In genomic region chr17:38351412-38352222, GRCh38 we compare ENCODE assay signal across 8 cellular contexts. TPM values are rescaled to one million over a fixed set of nuclear protein-coding genes. Genes with fewer than 3 reads are reported as not detected.
DNase-seq lines count a peak whose midpoint lies in the region; ATAC-seq and TF ChIP-seq lines count a peak whose summit lies in the region.

TSS of gene SOCS7 (plus strand) at chr17:38351844. CDS start at chr17:38352053, 209 bp downstream.

- H3K14ac ChIP-seq in H9 (ENCODE audit: insufficient read depth, low read length) = peak within 1 kb of the TSS; percentile 45

- peaks cover 2% of the 10 kb centered on the region for H3K36me3 ChIP-seq in MG63
- H3K36me3 ChIP-seq in neural progenitor cell = no peaks in the 10 kb centered on the region
- H3K36me3 ChIP-seq in stomach smooth muscle (ENCODE audit: control insufficient read depth in 2 of 2, insufficient read depth in 2 of 2, low read length in 2 of 2) = no peaks in the 10 kb centered on the region

- DNase-seq in ELR (ENCODE audit: low read depth) (peak; percentile 93), H9 (peak; percentile 94), MG63 (peak; percentile 96), SHP77 (lab: John Stamatoyannopoulos, UW) (peak; percentile 81 to 92), activated gamma-delta T cell (lab: John Stamatoyannopoulos, UW) (peak; percentile 86), foreskin keratinocyte (peak; percentile 43 to 73), neural progenitor cell (ENCODE audit: low spot score) (peak; percentile 96)

- H3K9ac ChIP-seq in H9 (ENCODE audit: extremely low read depth, insufficient read length, low read length) (peak within 1 kb of the TSS; percentile 47), neural progenitor cell (peak within 1 kb of the TSS; percentile 78), stomach smooth muscle (ENCODE audit: low read length in 2 of 2) (peak within 1 kb of the TSS; percentile 60 to 87)

- no peak within 1 kb of the TSS for H3T11ph ChIP-seq in H9 (ENCODE audit: low read length)

- no peak within 1 kb of the TSS for H2BK15ac ChIP-seq in H9 (ENCODE audit: low read depth, low read length)

- H3K4me3 ChIP-seq in MG63 (peak within 1 kb of the TSS; percentile 53), neural progenitor cell (peak within 1 kb of the TSS; percentile 88), stomach smooth muscle (ENCODE audit: low read length in 2 of 2) (peak within 1 kb of the TSS; percentile 78 to 85)

- peak; percentile 85 for ATAC-seq in foreskin keratinocyte

- H2BK12ac ChIP-seq in H9 (ENCODE audit: insufficient read length, low read depth, low read length) = no peak within 1 kb of the TSS

- H2BK120ac ChIP-seq in H9 (ENCODE audit: low read depth, low read length, poor library complexity, severe bottlenecking) = no peak within 1 kb of the TSS

- H3K23ac ChIP-seq in H9 (ENCODE audit: insufficient read length, low read depth, low read length) = no peak within 1 kb of the TSS

- no peak within 1 kb of the TSS for H2AK5ac ChIP-seq in H9 (ENCODE audit: insufficient read length, low read length)

- H3K27ac ChIP-seq in H9 (ENCODE audit: insufficient read length, low read depth, low read length) = no peak within 1 kb of the TSS
- peak within 1 kb of the TSS; percentile 55 for H3K27ac ChIP-seq in foreskin keratinocyte
- H3K27ac ChIP-seq in neural progenitor cell = peak within 1 kb of the TSS; percentile 1
- peak within 1 kb of the TSS; percentile 91 for H3K27ac ChIP-seq in stomach smooth muscle (ENCODE audit: low read length)

- no peak within 1 kb of the TSS for H3K4ac ChIP-seq in H9 (ENCODE audit: low read depth, low read length)

- peaks cover 29% of the 10 kb centered on the region for H3F3A ChIP-seq in neural progenitor cell (ENCODE audit: low read depth)

- H2BK20ac ChIP-seq in H9 (ENCODE audit: low read depth, low read length, poor library complexity, severe bottlenecking) = no peak within 1 kb of the TSS

- H3K4me1 Mint-ChIP-seq in H9 (peaks cover 38 to 48% of the 10 kb centered on the region in 2 experiments), neural progenitor cell (peaks cover 47% of the 10 kb centered on the region)

- no peak within 1 kb of the TSS for H4K91ac ChIP-seq in H9 (ENCODE audit: insufficient read length, low read depth, low read length)

- H3K4me3 Mint-ChIP-seq in H9 (peak within 1 kb of the TSS; percentile 72 to 90), neural progenitor cell (peak within 1 kb of the TSS; percentile 90)

- no peaks in the 10 kb centered on the region for H4K20me1 ChIP-seq in H9 (ENCODE audit: control insufficient read depth, insufficient read depth, insufficient read length)
- peaks cover 41% of the 10 kb centered on the region for H4K20me1 ChIP-seq in neural progenitor cell (ENCODE audit: low read depth)

- peak within 1 kb of the TSS; percentile 76 to 86 (median 86); a peak in 6 of 7 replicates for H3K27ac Mint-ChIP-seq in H9
- peak within 1 kb of the TSS; percentile 87 for H3K27ac Mint-ChIP-seq in neural progenitor cell

- peaks cover 3% of the 10 kb centered on the region for H3K79me1 ChIP-seq in H9 (ENCODE audit: insufficient read depth, low read depth, low read length, poor library complexity, severe bottlenecking)

- H3K9me3 Mint-ChIP-seq in H9 (no peaks in the 10 kb centered on the region), neural progenitor cell (no peaks in the 10 kb centered on the region)

- peaks cover 7% of the 10 kb centered on the region; the same call in 1 of the 2 replicates for H3K79me2 ChIP-seq in H9 (ENCODE audit: insufficient read depth, low read length)
- peaks cover 46% of the 10 kb centered on the region for H3K79me2 ChIP-seq in neural progenitor cell (ENCODE audit: low read depth)

- H3K9me3 ChIP-seq in H9 (ENCODE audit: control insufficient read depth, low read depth, low read length) (no peaks in the 10 kb centered on the region), MG63 (no peaks in the 10 kb centered on the region), neural progenitor cell (ENCODE audit: low read depth) (no peaks in the 10 kb centered on the region), stomach smooth muscle (ENCODE audit: control insufficient read depth in 2 of 2, low read length in 2 of 2) (no peaks in the 10 kb centered on the region)

- H3K4me2 ChIP-seq in H9 (ENCODE audit: insufficient read depth, insufficient read length, low read length) (peak within 1 kb of the TSS; percentile 81), neural progenitor cell (peak within 1 kb of the TSS; percentile 95)

- H3K4me1 ChIP-seq in H9 (ENCODE audit: insufficient read depth, low read length) = peaks cover 7% of the 10 kb centered on the region; the same call in 1 of the 2 replicates
- H3K4me1 ChIP-seq in foreskin keratinocyte = peaks cover 7% of the 10 kb centered on the region
- peaks cover 31% of the 10 kb centered on the region for H3K4me1 ChIP-seq in neural progenitor cell
- peaks cover 16% of the 10 kb centered on the region for H3K4me1 ChIP-seq in stomach smooth muscle (ENCODE audit: control insufficient read depth, insufficient read depth, low read length)

- H4K5ac ChIP-seq in H9 (ENCODE audit: insufficient read length, low read depth, low read length) = no peak within 1 kb of the TSS

- H2AFZ ChIP-seq in H9 (ENCODE audit: low read length) (no peak within 1 kb of the TSS), neural progenitor cell (replicated peaks) (peak within 1 kb of the TSS; percentile 93)

- H2BK5ac ChIP-seq in H9 (ENCODE audit: insufficient read length, low read length) = no peak within 1 kb of the TSS

- peak within 1 kb of the TSS; percentile 43 for H3K18ac ChIP-seq in H9 (ENCODE audit: insufficient read length, low read depth, low read length)

- H3K36me3 Mint-ChIP-seq in H9 (ENCODE audit: insufficient read depth in 1 of 3, low read depth in 3 of 3) (no peaks in the 10 kb centered on the region; a peak in 1 of 7 replicates), neural progenitor cell (peaks cover 3% of the 10 kb centered on the region)

- no CpG with 5 or more reads among the region's 84 CpGs for WGBS in H9 (ENCODE audit: extremely low coverage, insufficient read length, low lambda C conversion rate)

- no peak within 1 kb of the TSS for H4K8ac ChIP-seq in H9 (replicated peaks; ENCODE audit: insufficient read length, low read depth, low read length)

- H3K23me2 ChIP-seq in H9 (ENCODE audit: insufficient read length, low read depth, low read length, poor library complexity, severe bottlenecking) = peaks cover 8% of the 10 kb centered on the region

- no peaks in the 10 kb centered on the region for H3K27me3 ChIP-seq in H9 (ENCODE audit: insufficient read depth, low read length)
- H3K27me3 ChIP-seq in MG63 = no peaks in the 10 kb centered on the region
- no peaks in the 10 kb centered on the region for H3K27me3 ChIP-seq in foreskin keratinocyte
- no peaks in the 10 kb centered on the region for H3K27me3 ChIP-seq in neural progenitor cell
- H3K27me3 ChIP-seq in stomach smooth muscle (ENCODE audit: control insufficient read depth in 1 of 2, insufficient read depth in 2 of 2, low read length in 2 of 2) = no peaks in the 10 kb centered on the region

- H3K27me3 Mint-ChIP-seq in H9 (ENCODE audit: low read depth) (no peaks in the 10 kb centered on the region), neural progenitor cell (ENCODE audit: insufficient read depth, low read depth) (no peaks in the 10 kb centered on the region)

- no peak for TF ChIP-seq CTCF in H9 (conservative IDR thresholded peaks at IDR 0.05)
- no peak for TF ChIP-seq CTCF in foreskin keratinocyte (conservative IDR thresholded peaks at IDR 0.05)
- TF ChIP-seq CTCF in neural progenitor cell (IDR thresholded peaks at IDR 0.05) = no peak

- H3K56ac ChIP-seq in H9 (ENCODE audit: insufficient read length, low read depth, low read length) = no peak within 1 kb of the TSS

RNA-seq across cellular contexts. Expression of gene SOCS7, which starts in this region (rescaled TPM):
- total RNA-seq in H9 (2021) = 28.7 and 31.0 TPM in 2 replicates
- 13.6 and 17.4 TPM in 2 replicates for total RNA-seq in MG63 (2014; rRNA removed; shearing (Covaris generic); ENCODE audit: low replicate concordance)
- 13.5 and 16.7 TPM in 2 replicates for total RNA-seq in foreskin keratinocyte
- polyA plus RNA-seq in foreskin keratinocyte = 2.2 and 2.3 TPM in 2 replicates
- 17.8 and 27.0 TPM in 2 replicates for total RNA-seq in neural progenitor cell (ENCODE audit: low replicate concordance)
